Comparison of ENCODE assay signal across 8 cellular contexts in the genomic region with DNA sequence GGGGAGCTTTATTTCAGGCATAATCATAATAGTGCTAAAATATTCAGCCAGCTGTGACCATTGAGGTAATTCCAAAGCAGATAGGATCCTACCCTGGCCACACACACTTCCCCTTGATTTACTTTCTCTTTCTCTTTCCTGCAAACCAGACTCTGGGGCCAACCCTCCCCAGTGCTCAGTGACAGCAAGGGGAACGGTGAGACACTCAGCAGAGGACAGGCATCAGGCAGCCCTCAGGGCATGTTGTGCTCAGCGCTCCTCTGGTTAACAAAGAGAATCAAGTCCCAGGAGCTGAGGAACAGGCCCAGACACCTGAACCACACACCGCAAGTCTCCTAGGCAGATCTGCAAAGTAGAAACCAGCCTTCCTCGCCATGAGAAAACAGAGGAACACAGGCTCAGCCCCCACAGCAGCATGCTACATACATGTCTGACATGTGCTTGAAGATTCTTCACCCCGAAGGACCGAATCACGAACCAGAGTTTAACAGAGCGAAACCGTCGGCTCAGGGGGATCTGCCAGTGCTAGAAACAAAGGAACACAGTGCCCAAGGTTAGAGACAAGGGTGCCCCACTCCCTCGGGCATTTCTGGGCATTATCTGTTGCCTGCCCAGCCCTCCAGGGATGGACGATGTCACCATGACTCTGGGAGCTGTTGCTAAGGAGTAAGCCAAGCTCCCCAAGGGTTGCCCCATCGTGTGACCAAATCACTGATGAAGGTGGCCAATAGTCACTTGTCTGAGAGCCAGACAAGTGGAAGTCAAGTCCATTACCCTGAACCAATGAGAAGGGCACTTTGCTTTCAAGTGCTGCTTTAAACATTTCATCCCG. TPM values are rescaled to one million over a fixed set of nuclear protein-coding genes. Genes with fewer than 3 reads are reported as not detected.
A peak's percentile ranks its signal among the peaks of the same experiment; 100 is the strongest.
DNase-seq lines count a peak whose midpoint lies in the region; ATAC-seq lines count a peak whose summit lies in the region.

No MANE protein-coding gene starts in this region.

- peaks cover 6% of the 10 kb centered on the region for H3K9me3 Mint-ChIP-seq in activated CD4-positive, alpha-beta T cell treated with anti-CD3 and anti-CD28 coated beads, Interleukin-2, amount 10 ng/mL, durations not matched to agents 7 days and 5 days

- POLR2A ChIA-PET in activated CD4-positive, alpha-beta T cell treated with anti-CD3 and anti-CD28 coated beads, Interleukin-2, amount 10 ng/mL, durations not matched to agents 7 days and 5 days (lab: Charles Lee) = interaction anchor here (0.9 kb wide), 1 partner anchor 12 kb away, joined by 3 read pairs; no protein-coding TSS in a partner anchor

- peak overlapping the region; percentile 53 for H3K4me3 Mint-ChIP-seq in activated CD4-positive, alpha-beta T cell treated with anti-CD3 and anti-CD28 coated beads, Interleukin-2, amount 10 ng/mL, durations not matched to agents 7 days and 5 days

- CTCF ChIA-PET in activated CD4-positive, alpha-beta T cell treated with anti-CD3 and anti-CD28 coated beads, Interleukin-2, amount 10 ng/mL, durations not matched to agents 7 days and 5 days (lab: Charles Lee) = interaction anchor here (1.2 to 6.9 kb wide), 2 partner anchors 11 to 61 kb away, joined by 4 to 88 read pairs; no protein-coding TSS in a partner anchor

- peak; percentile 38 for DNase-seq in EL
- peak; percentile 82 for DNase-seq in activated CD4-positive, alpha-beta T cell treated with anti-CD3 and anti-CD28 coated beads, Interleukin-2, amount 10 ng/mL, durations not matched to agents 7 days and 5 days
- DNase-seq in left kidney (ENCODE audit: low read depth, low spot score) = peak; percentile 35
- no peak for DNase-seq in midbrain (lab: John Stamatoyannopoulos, UW)
- no peak for DNase-seq in DMS 273 treated with DMSO at 0.1 percent for 48 hours (lab: John Stamatoyannopoulos, UW)
- no peak for DNase-seq in NCI-H1105 treated with DMSO at 0.1 percent for 48 hours (lab: John Stamatoyannopoulos, UW)

- H3K4me1 Mint-ChIP-seq in activated CD4-positive, alpha-beta T cell treated with anti-CD3 and anti-CD28 coated beads, Interleukin-2, amount 10 ng/mL, durations not matched to agents 7 days and 5 days = peaks cover 42% of the 10 kb centered on the region

- peaks cover 7% of the 10 kb centered on the region for H3K36me3 Mint-ChIP-seq in activated CD4-positive, alpha-beta T cell treated with anti-CD3 and anti-CD28 coated beads, Interleukin-2, amount 10 ng/mL, durations not matched to agents 7 days and 5 days (ENCODE audit: low read depth)

- H3K27ac Mint-ChIP-seq in activated CD4-positive, alpha-beta T cell treated with anti-CD3 and anti-CD28 coated beads, Interleukin-2, amount 10 ng/mL, durations not matched to agents 7 days and 5 days = peak overlapping the region; percentile 97

- H3K27me3 Mint-ChIP-seq in activated CD4-positive, alpha-beta T cell treated with anti-CD3 and anti-CD28 coated beads, Interleukin-2, amount 10 ng/mL, durations not matched to agents 7 days and 5 days = no peaks in the 10 kb centered on the region

- peak; percentile 80 for ATAC-seq in GM19468 (IDR thresholded peaks at IDR 0.05; ENCODE audit: extremely low read depth, unreplicated experiment)
- peak; percentile 88 for ATAC-seq in HG03565 (IDR thresholded peaks at IDR 0.05; ENCODE audit: unreplicated experiment)

RNA-seq across cellular contexts. Expression of a gene that starts 17.5 kb away (rescaled TPM):
- total RNA-seq in activated CD4-positive, alpha-beta T cell treated with anti-CD3 and anti-CD28 coated beads, Interleukin-2, amount 10 ng/mL, durations not matched to agents 7 days and 5 days = under 1 TPM in 1 of 2 experiments, not detected in 1; 0.27 TPM

Comparison
In these comparisons a context has a peak if more than half of its experiments do, and no peak if none do; other contexts are left out.
1. DNase-seq: peak in EL (single experiment), activated CD4-positive, alpha-beta T cell treated with anti-CD3 and anti-CD28 coated beads, Interleukin-2, amount 10 ng/mL, durations not matched to agents 7 days and 5 days (single experiment) and left kidney (single experiment); none in midbrain (single experiment), DMS 273 treated with DMSO at 0.1 percent for 48 hours (single experiment) and NCI-H1105 treated with DMSO at 0.1 percent for 48 hours (single experiment).